1 cellular context compared by ENCODE assay signal in genomic region chr5:88813805-88814584, GRCh38.
TF ChIP-seq lines count a peak whose summit lies in the region.

No MANE protein-coding gene starts in this region.

TF ChIP-seq in GM12878, 131 proteins besides CTCF, POLR2A, EP300 and RAD21 (continued from another document):
- TF ChIP-seq BCLAF1 (IDR thresholded peaks at IDR 0.05) (no peak), WRNIP1 (IDR thresholded peaks at IDR 0.05; ENCODE audit: borderline replicate concordance, low read depth, low read length) (no peak), PKNOX1 (IDR thresholded peaks at IDR 0.05) (peak; percentile 82), NFYA (IDR thresholded peaks at IDR 0.05; ENCODE audit: borderline replicate concordance, low read depth, low read length) (no peak), BACH1 (IDR thresholded peaks at IDR 0.05; ENCODE audit: borderline replicate concordance) (no peak), ZNF592 (IDR thresholded peaks at IDR 0.05) (no peak), MLLT1 (IDR thresholded peaks at IDR 0.05) (0 out of 2 replicates have a peak, but pooled peaks have one; percentile 55), JUNB (IDR thresholded peaks at IDR 0.05) (0 out of 2 replicates have a peak, but pooled peaks have one; percentile 21), NR2C1 (IDR thresholded peaks at IDR 0.05) (no peak), ZNF384 (IDR thresholded peaks at IDR 0.05; ENCODE audit: borderline replicate concordance, low read depth, low read length) (no peak), CREM (IDR thresholded peaks at IDR 0.05; ENCODE audit: low read depth) (no peak), CBX5 (IDR thresholded peaks at IDR 0.05; ENCODE audit: low read depth) (no peak), MEF2A (IDR thresholded peaks at IDR 0.05; ENCODE audit: insufficient read depth, low read depth, low read length) (no peak), YBX1 (IDR thresholded peaks at IDR 0.05) (no peak), FOXK2 (IDR thresholded peaks at IDR 0.05) (no peak), SMARCA5 (IDR thresholded peaks at IDR 0.05) (no peak), STAT3 (IDR thresholded peaks at IDR 0.05; ENCODE audit: low read depth, low read length) (no peak), SMAD5 (IDR thresholded peaks at IDR 0.05; ENCODE audit: low read depth) (no peak)
TF ChIP-seq in GM12878: peak in this region for 4.
